ENCODE assay signal across 10 cellular contexts in genomic region chr19:38699027-38699346, GRCh38. TPM values are rescaled to one million over a fixed set of nuclear protein-coding genes. Genes with fewer than 3 reads are reported as not detected.
DNase-seq lines count a peak whose midpoint lies in the region; ATAC-seq, FAIRE-seq and TF ChIP-seq lines count a peak whose summit lies in the region.
"Had no signal": no experiment of that assay in that cellular context is flagged by ENCODE, and none has a peak within 500 bp of the region (broad histone marks: within the 10 kb centered on the region; RNA-seq: fewer than 3 reads in every experiment).

No MANE protein-coding gene starts in this region.

- H3K9ac ChIP-seq in GM23248: no peak overlapping the region

- peak overlapping the region; percentile 45 to 61 for H3K27ac ChIP-seq in small intestine (ENCODE audit: low read depth in 1 of 2, low read length in 1 of 2)
- H3K27ac ChIP-seq in GM23248: no peak overlapping the region

- H3K9me3 Mint-ChIP-seq in activated CD4-positive, alpha-beta memory T cell treated with anti-CD3 and anti-CD28 coated beads, Interleukin-2, amount 10 ng/mL, durations not matched to agents 7 days and 5 days: no peaks in the 10 kb centered on the region
- H3K9me3 Mint-ChIP-seq in glutamatergic neuron (ENCODE audit: unreplicated experiment): peaks cover 21% of the 10 kb centered on the region
- H3K9me3 Mint-ChIP-seq: activated naive CD8-positive, alpha-beta T cell treated with anti-CD3 and anti-CD28 coated beads, Interleukin-2, amount 10 ng/mL, durations not matched to agents 7 days and 5 days had no signal

- H3K27me3 ChIP-seq in small intestine (ENCODE audit: control insufficient read depth in 2 of 2, insufficient read depth in 2 of 2, low read length in 2 of 2) (no peaks in the 10 kb centered on the region), GM23248 (replicated peaks; ENCODE audit: insufficient read depth) (no peaks in the 10 kb centered on the region)

- H3K27ac Mint-ChIP-seq in activated CD4-positive, alpha-beta memory T cell treated with anti-CD3 and anti-CD28 coated beads, Interleukin-2, amount 10 ng/mL, durations not matched to agents 7 days and 5 days: peak overlapping the region; percentile 40
- peak overlapping the region; percentile 72 for H3K27ac Mint-ChIP-seq in glutamatergic neuron (ENCODE audit: unreplicated experiment)
- H3K27ac Mint-ChIP-seq: activated naive CD8-positive, alpha-beta T cell treated with anti-CD3 and anti-CD28 coated beads, Interleukin-2, amount 10 ng/mL, durations not matched to agents 7 days and 5 days had no signal

- H3K4me3 Mint-ChIP-seq in activated CD4-positive, alpha-beta memory T cell treated with anti-CD3 and anti-CD28 coated beads, Interleukin-2, amount 10 ng/mL, durations not matched to agents 7 days and 5 days: no peak overlapping the region
- peak overlapping the region; percentile 25 for H3K4me3 Mint-ChIP-seq in glutamatergic neuron (ENCODE audit: unreplicated experiment)
- H3K4me3 Mint-ChIP-seq: activated naive CD8-positive, alpha-beta T cell treated with anti-CD3 and anti-CD28 coated beads, Interleukin-2, amount 10 ng/mL, durations not matched to agents 7 days and 5 days had no signal

- peaks cover 66% of the 10 kb centered on the region for H3K36me3 Mint-ChIP-seq in activated CD4-positive, alpha-beta memory T cell treated with anti-CD3 and anti-CD28 coated beads, Interleukin-2, amount 10 ng/mL, durations not matched to agents 7 days and 5 days (ENCODE audit: low read depth)
- no peaks in the 10 kb centered on the region for H3K36me3 Mint-ChIP-seq in glutamatergic neuron (ENCODE audit: unreplicated experiment)

- H4K20me1 ChIP-seq in GM23248 (ENCODE audit: insufficient read depth): no peaks in the 10 kb centered on the region

- H3K4me3 ChIP-seq in small intestine (ENCODE audit: low read depth in 1 of 2, low read length in 2 of 2) (no peak overlapping the region), GM23248 (no peak overlapping the region)

- peaks cover 58% of the 10 kb centered on the region for H3K4me1 Mint-ChIP-seq in activated CD4-positive, alpha-beta memory T cell treated with anti-CD3 and anti-CD28 coated beads, Interleukin-2, amount 10 ng/mL, durations not matched to agents 7 days and 5 days
- peaks cover 49% of the 10 kb centered on the region for H3K4me1 Mint-ChIP-seq in glutamatergic neuron (ENCODE audit: low read depth, unreplicated experiment)

- peaks cover 25 to 26% of the 10 kb centered on the region in 2 donors for H3K4me1 ChIP-seq in small intestine (ENCODE audit: control insufficient read depth in 2 of 2, insufficient read depth in 1 of 2, low read depth in 1 of 2, low read length in 1 of 2)
- peaks cover 7% of the 10 kb centered on the region for H3K4me1 ChIP-seq in GM23248 (ENCODE audit: insufficient read depth)

- CTCF ChIA-PET in activated CD4-positive, alpha-beta memory T cell treated with anti-CD3 and anti-CD28 coated beads, Interleukin-2, amount 10 ng/mL, durations not matched to agents 7 days and 5 days (lab: Charles Lee): interaction anchor here (1.2 kb wide), 1 partner anchor 37 kb away, joined by 3 read pairs; no protein-coding TSS in a partner anchor

- FAIRE-seq in small intestine (lab: Jason Lieb, UNC): no peak

- in situ Hi-C loops in GM13976 (cut with MboI; ENCODE audit: low sequenced_read_pairs, unreplicated experiment) (no loop called here), GM23248 (cut with MboI) (no loop called here)

- POLR2A ChIA-PET in activated CD4-positive, alpha-beta memory T cell treated with anti-CD3 and anti-CD28 coated beads, Interleukin-2, amount 10 ng/mL, durations not matched to agents 7 days and 5 days (lab: Charles Lee): no interaction called here

- H3K36me3 ChIP-seq in small intestine (ENCODE audit: control insufficient read depth in 2 of 2, insufficient read depth in 2 of 2, low read length in 2 of 2) (peaks cover 2 to 10% of the 10 kb centered on the region in 2 donors), GM23248 (ENCODE audit: low read depth) (peaks cover 13% of the 10 kb centered on the region; the same call in 1 of the 2 replicates)

- peaks cover 13% of the 10 kb centered on the region for H3F3A ChIP-seq in GM23248 (ENCODE audit: insufficient read depth)

- DNase-seq in GM13976 (ENCODE audit: low spot score): peak; percentile 75
- DNase-seq in activated CD4-positive, alpha-beta memory T cell treated with anti-CD3 and anti-CD28 coated beads, Interleukin-2, amount 10 ng/mL, durations not matched to agents 7 days and 5 days: no peak
- DNase-seq in glutamatergic neuron: no peak
- no peak for DNase-seq in small intestine
- DNase-seq in SIG-M5 treated with dmso at 0.1 percent for 504 hours (lab: John Stamatoyannopoulos, UW; ENCODE audit: unreplicated experiment): no peak
- no peak for DNase-seq in GM23248
- DNase-seq: activated naive CD8-positive, alpha-beta T cell treated with anti-CD3 and anti-CD28 coated beads, Interleukin-2, amount 10 ng/mL, durations not matched to agents 7 days and 5 days; occipital lobe had no signal

- no peak for TF ChIP-seq CTCF in GM13976 (IDR thresholded peaks at IDR 0.05; ENCODE audit: borderline replicate concordance, control extremely low read depth, extremely low read depth, insufficient read depth, missing control alignments)
- no peak for TF ChIP-seq CTCF in glutamatergic neuron (IDR thresholded peaks at IDR 0.05; ENCODE audit: partially characterized antibody, unreplicated experiment)

- no peaks in the 10 kb centered on the region for H3K9me3 ChIP-seq in small intestine (ENCODE audit: control insufficient read depth, low read depth)
- H3K9me3 ChIP-seq in GM23248 (ENCODE audit: low read depth): no peaks in the 10 kb centered on the region

- H3K79me2 ChIP-seq in GM23248 (ENCODE audit: insufficient read depth): peaks cover 100% of the 10 kb centered on the region

- 68 to 73% (median 69%) methylated on average over 7 of the region's 7 CpGs for WGBS in small intestine, 3 donors
- WGBS in GM23248 (ENCODE audit: low coverage in 1 of 2, low lambda C conversion rate in 2 of 2, missing lambda C conversion rate in 2 of 2), 2 experiments: 84 to 89% methylated on average over 7 of the region's 7 CpGs

- no peak overlapping the region for H2AFZ ChIP-seq in GM23248

- no peaks in the 10 kb centered on the region for H3K9me2 ChIP-seq in GM23248 (ENCODE audit: insufficient read depth)

- H3K4me2 ChIP-seq in GM23248 (ENCODE audit: unreplicated experiment): no peak overlapping the region

- ATAC-seq in GM18517 (IDR thresholded peaks at IDR 0.05; ENCODE audit: unreplicated experiment): no peak
- no peak for ATAC-seq in HG03439 (IDR thresholded peaks at IDR 0.05; ENCODE audit: unreplicated experiment)

- no peaks in the 10 kb centered on the region for H3K27me3 Mint-ChIP-seq in activated CD4-positive, alpha-beta memory T cell treated with anti-CD3 and anti-CD28 coated beads, Interleukin-2, amount 10 ng/mL, durations not matched to agents 7 days and 5 days
- H3K27me3 Mint-ChIP-seq in glutamatergic neuron (ENCODE audit: unreplicated experiment): peaks cover 13% of the 10 kb centered on the region
- H3K27me3 Mint-ChIP-seq: activated naive CD8-positive, alpha-beta T cell treated with anti-CD3 and anti-CD28 coated beads, Interleukin-2, amount 10 ng/mL, durations not matched to agents 7 days and 5 days had no signal

RNA-seq across cellular contexts. Expression of gene CAPN12, which starts 45.3 kb away (rescaled TPM):
- 10 to 100 TPM; 22.9 to 24.9 TPM for total RNA-seq in activated CD4-positive, alpha-beta memory T cell treated with anti-CD3 and anti-CD28 coated beads, Interleukin-2, amount 10 ng/mL, durations not matched to agents 7 days and 5 days
- total RNA-seq in glutamatergic neuron (ENCODE audit: unreplicated experiment): 4.8 TPM
- polyA plus RNA-seq in small intestine (10 to 100 TPM in 1 of 3 donors, 1 to 10 TPM in 2; 2.4 to 26.1 (median 2.7) TPM), GM23248 (2016; fragmentation: Nextera tagmentation; extraction: Ambion mirVana) (0.21 and 0.30 TPM in 2 replicates)
- total RNA-seq in GM23248 (2014; rRNA removed; shearing (Covaris generic)): 0.11 and 0.89 TPM in 2 replicates
- total RNA-seq: occipital lobe had no signal

RNA-seq across cellular contexts. Expression of gene ACTN4, which starts 51.5 kb away (rescaled TPM):
- 100 to 1,000 TPM; 532 to 534 TPM for total RNA-seq in activated CD4-positive, alpha-beta memory T cell treated with anti-CD3 and anti-CD28 coated beads, Interleukin-2, amount 10 ng/mL, durations not matched to agents 7 days and 5 days
- 975 TPM for total RNA-seq in glutamatergic neuron (ENCODE audit: unreplicated experiment)
- 100 to 1,000 TPM; 188 to 326 (median 291) TPM for polyA plus RNA-seq in small intestine
- 467 and 477 TPM in 2 replicates for total RNA-seq in GM23248 (2014; rRNA removed; shearing (Covaris generic))
- polyA plus RNA-seq in GM23248 (2016; fragmentation: Nextera tagmentation; extraction: Ambion mirVana): 84.6 and 85.7 TPM in 2 replicates
